In the genomic region with DNA sequence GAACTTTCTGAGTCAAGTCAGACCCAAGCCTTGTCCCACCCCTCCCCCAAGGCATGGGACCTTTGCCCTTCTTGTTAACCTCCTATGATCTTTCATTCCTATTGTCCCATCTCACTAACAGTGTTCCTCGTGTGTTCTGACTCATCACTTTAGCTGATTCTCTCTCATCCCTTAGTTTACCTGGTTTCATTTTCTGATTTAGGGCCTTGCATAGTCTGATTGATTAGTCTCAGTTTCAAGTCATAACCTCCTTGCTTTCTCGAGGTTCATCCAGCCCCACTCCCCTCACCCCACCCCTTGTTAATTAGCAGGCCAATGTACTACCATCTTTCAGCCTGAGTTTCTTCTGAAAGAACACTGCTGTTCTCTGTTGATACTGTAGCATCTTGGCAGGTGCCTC, we compare ENCODE assay signal across 1 cellular context.
TF ChIP-seq lines count a peak whose summit lies in the region.

No MANE protein-coding gene starts in this region.

TF ChIP-seq in HepG2, 621 proteins besides CTCF, POLR2A, EP300 and RAD21 (continued from another document):
- TF ChIP-seq, protein P1, sequence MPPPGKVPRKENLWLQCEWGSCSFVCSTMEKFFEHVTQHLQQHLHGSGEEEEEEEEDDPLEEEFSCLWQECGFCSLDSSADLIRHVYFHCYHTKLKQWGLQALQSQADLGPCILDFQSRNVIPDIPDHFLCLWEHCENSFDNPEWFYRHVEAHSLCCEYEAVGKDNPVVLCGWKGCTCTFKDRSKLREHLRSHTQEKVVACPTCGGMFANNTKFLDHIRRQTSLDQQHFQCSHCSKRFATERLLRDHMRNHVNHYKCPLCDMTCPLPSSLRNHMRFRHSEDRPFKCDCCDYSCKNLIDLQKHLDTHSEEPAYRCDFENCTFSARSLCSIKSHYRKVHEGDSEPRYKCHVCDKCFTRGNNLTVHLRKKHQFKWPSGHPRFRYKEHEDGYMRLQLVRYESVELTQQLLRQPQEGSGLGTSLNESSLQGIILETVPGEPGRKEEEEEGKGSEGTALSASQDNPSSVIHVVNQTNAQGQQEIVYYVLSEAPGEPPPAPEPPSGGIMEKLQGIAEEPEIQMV (CRISPR knock-in tag; IDR thresholded peaks at IDR 0.05; ENCODE audit: low read depth) = no peak
- TF ChIP-seq GABPA (IDR thresholded peaks at IDR 0.05; ENCODE audit: low read depth, low read length) (no peak), GABPA (CRISPR knock-in tag; IDR thresholded peaks at IDR 0.05; ENCODE audit: low read depth) (no peak)
